ENCODE assay signal across 9 cellular contexts in genomic region chr11:117876341-117877119, GRCh38. TPM values are rescaled to one million over a fixed set of nuclear protein-coding genes. Genes with fewer than 3 reads are reported as not detected.
DNase-seq lines count a peak whose midpoint lies in the region; ATAC-seq and TF ChIP-seq lines count a peak whose summit lies in the region.
"Had no signal": no experiment of that assay in that cellular context is flagged by ENCODE, and none has a peak within 500 bp of the region (broad histone marks: within the 10 kb centered on the region; RNA-seq: fewer than 3 reads in every experiment).

Gene FXYD6 (minus strand): TSS chr11:117876658. CDS start chr11:117842776, 33,882 bp downstream.

- intact Hi-C loops in mammary epithelial cell (cut with micrococcal nuclease): no loop called here

- H3K36me3 ChIP-seq in GM23338 (ENCODE audit: insufficient read depth) (no peaks in the 10 kb centered on the region), mammary epithelial cell (ENCODE audit: insufficient read depth, low read length) (no peaks in the 10 kb centered on the region)

- ATAC-seq in GM23338: peak; percentile 64
- ATAC-seq in stimulated activated naive B cell treated with anti-CD40 and anti-IgM and Interleukin-4, amounts not matched to agents 10 μg/mL and 1 μg/mL and 100 μg/mL, for 72 hours (replicated peaks): peak; percentile 21 to 22
- no peak for ATAC-seq in GM18519 (IDR thresholded peaks at IDR 0.05; ENCODE audit: low FRiP score, unreplicated experiment)

- H3K27ac ChIP-seq in GM23338 (ENCODE audit: low read depth): no peak within 1 kb of the TSS
- no peak within 1 kb of the TSS for H3K27ac ChIP-seq in mammary epithelial cell (ENCODE audit: insufficient read depth, low read depth, low read length)
- H3K27ac ChIP-seq: KMS-11 had no signal

- dilution Hi-C loops in mammary epithelial cell (cut with HindIII; ENCODE audit: low sequenced_read_pairs): no loop called here

- H3K36me3 Mint-ChIP-seq in GM23338 (ENCODE audit: low read depth): no peaks in the 10 kb centered on the region
- no peaks in the 10 kb centered on the region for H3K36me3 Mint-ChIP-seq in stimulated activated naive B cell treated with anti-CD40 and anti-IgM and Interleukin-4, amounts not matched to agents 10 μg/mL and 1 μg/mL and 100 μg/mL, for 72 hours

- BruUV-seq in mammary epithelial cell (replicated peaks; lab: Mats Ljungman, UMichigan): no TSS peak

- H3K79me2 ChIP-seq in GM23338 (replicated peaks; ENCODE audit: insufficient read depth): peaks cover 7% of the 10 kb centered on the region; the same call in 1 of the 2 replicates
- no peaks in the 10 kb centered on the region for H3K79me2 ChIP-seq in mammary epithelial cell (ENCODE audit: insufficient read depth, low read length)

- H4K20me1 ChIP-seq in GM23338 (replicated peaks; ENCODE audit: insufficient read depth): peaks cover 7% of the 10 kb centered on the region; the same call in 1 of the 2 replicates
- H4K20me1 ChIP-seq in mammary epithelial cell (ENCODE audit: insufficient read depth, low read length): no peaks in the 10 kb centered on the region

- in situ Hi-C loops in mammary epithelial cell (cut with MboI; ENCODE audit: low sequenced_read_pairs in 2 of 2): no loop called here

- peak; percentile 83 for DNase-seq in GM23338 (ENCODE audit: low spot score)
- peak; percentile 79 for DNase-seq in NCI-H510A (lab: John Stamatoyannopoulos, UW)
- no peak for DNase-seq in mammary epithelial cell
- peak; percentile 97 for DNase-seq in left kidney (ENCODE audit: low read depth, low spot score)
- no peak for DNase-seq in stimulated activated naive B cell treated with anti-CD40 and anti-IgM and Interleukin-4, amounts not matched to agents 10 μg/mL and 1 μg/mL and 100 μg/mL, for 72 hours
- no peak for DNase-seq in effector CD4-positive, alpha-beta T cell
- no peak for DNase-seq in AG20443 (ENCODE audit: low spot score)

- peak within 1 kb of the TSS; percentile 99 for H3K4me2 ChIP-seq in GM23338
- peak within 1 kb of the TSS; percentile 82 for H3K4me2 ChIP-seq in mammary epithelial cell (ENCODE audit: insufficient read depth, low read depth, low read length)
- H3K4me2 ChIP-seq: KMS-11 had no signal

- H3K4me3 ChIP-seq in GM23338 (peak within 1 kb of the TSS; percentile 91), mammary epithelial cell (replicated peaks in 1 of 3; ENCODE audit: insufficient read depth in 1 of 3, low read depth in 2 of 3, low read length in 3 of 3) (peak within 1 kb of the TSS; percentile 25 to 33 (median 31))

- no peak within 1 kb of the TSS for H3K9ac ChIP-seq in mammary epithelial cell (ENCODE audit: insufficient read depth, low read length)
- H3K9ac ChIP-seq: KMS-11 had no signal

- H3K4me1 Mint-ChIP-seq in GM23338: peaks cover 37% of the 10 kb centered on the region
- peaks cover 12 to 34% of the 10 kb centered on the region in 2 donors for H3K4me1 Mint-ChIP-seq in stimulated activated naive B cell treated with anti-CD40 and anti-IgM and Interleukin-4, amounts not matched to agents 10 μg/mL and 1 μg/mL and 100 μg/mL, for 72 hours

- CTCF ChIA-PET in mammary epithelial cell (lab: Charles Lee; ENCODE audit: low non-redundant PET): no interaction called here

- H3K9me3 ChIP-seq in mammary epithelial cell (replicated peaks; ENCODE audit: insufficient read depth, low read length): no peaks in the 10 kb centered on the region

- H2AFZ ChIP-seq in GM23338 (peak within 1 kb of the TSS; percentile 98), mammary epithelial cell (ENCODE audit: low read depth, low read length) (peak within 1 kb of the TSS; percentile 43)

- TF ChIP-seq CTCF in GM23338 (conservative IDR thresholded peaks at IDR 0.05; ENCODE audit: low read depth in 2 of 2) (no peak), mammary epithelial cell (conservative IDR thresholded peaks at IDR 0.05 in 1 of 2, IDR thresholded peaks at IDR 0.05 in 1 of 2; ENCODE audit: extremely low read depth in 1 of 2, insufficient read depth in 1 of 2, low read depth in 1 of 2, low read length in 2 of 2) (no peak)

- peak within 1 kb of the TSS; percentile 97 for H3K4me3 Mint-ChIP-seq in GM23338
- H3K4me3 Mint-ChIP-seq in stimulated activated naive B cell treated with anti-CD40 and anti-IgM and Interleukin-4, amounts not matched to agents 10 μg/mL and 1 μg/mL and 100 μg/mL, for 72 hours: peak within 1 kb of the TSS; percentile 79 to 84

- peaks cover 41% of the 10 kb centered on the region for H3K27me3 ChIP-seq in GM23338 (ENCODE audit: insufficient read depth)
- H3K27me3 ChIP-seq in mammary epithelial cell (ENCODE audit: insufficient read depth, low read length): peaks cover 22% of the 10 kb centered on the region

- H3K4me1 ChIP-seq in GM23338 (ENCODE audit: insufficient read depth): peaks cover 23% of the 10 kb centered on the region
- peaks cover 10% of the 10 kb centered on the region for H3K4me1 ChIP-seq in mammary epithelial cell (ENCODE audit: insufficient read depth, low read length)

- WGBS in mammary epithelial cell (ENCODE audit: low coverage, missing lambda C conversion rate): 0% methylated on average over 14 of the region's 63 CpGs

- no peak within 1 kb of the TSS for H3K27ac Mint-ChIP-seq in GM23338
- peak within 1 kb of the TSS; percentile 68 for H3K27ac Mint-ChIP-seq in stimulated activated naive B cell treated with anti-CD40 and anti-IgM and Interleukin-4, amounts not matched to agents 10 μg/mL and 1 μg/mL and 100 μg/mL, for 72 hours

- H3F3A ChIP-seq in GM23338 (replicated peaks; ENCODE audit: low read depth): no peaks in the 10 kb centered on the region; the same call in 1 of the 2 replicates

- H3K9me2 ChIP-seq in GM23338 (ENCODE audit: insufficient read depth): no peaks in the 10 kb centered on the region

- no peaks in the 10 kb centered on the region for H3K9me3 Mint-ChIP-seq in GM23338
- H3K9me3 Mint-ChIP-seq in stimulated activated naive B cell treated with anti-CD40 and anti-IgM and Interleukin-4, amounts not matched to agents 10 μg/mL and 1 μg/mL and 100 μg/mL, for 72 hours: no peaks in the 10 kb centered on the region

- peaks cover 18% of the 10 kb centered on the region for H3K27me3 Mint-ChIP-seq in GM23338 (ENCODE audit: insufficient read depth, low read depth, poor library complexity)
- H3K27me3 Mint-ChIP-seq in stimulated activated naive B cell treated with anti-CD40 and anti-IgM and Interleukin-4, amounts not matched to agents 10 μg/mL and 1 μg/mL and 100 μg/mL, for 72 hours: peaks cover 72 to 92% of the 10 kb centered on the region in 2 donors

TF ChIP-seq in GM23338, 12 proteins besides CTCF, POLR2A, EP300 and RAD21:
- TF ChIP-seq POLR2AphosphoS5 (IDR thresholded peaks at IDR 0.05; ENCODE audit: low read depth): peak; percentile 46; the same call in 1 of the 2 replicates
- no peak for TF ChIP-seq EZH2 (IDR thresholded peaks at IDR 0.05; ENCODE audit: low read depth, unreplicated experiment)
TF ChIP-seq in GM23338: peak in this region for 1.

RNA-seq across cellular contexts. Expression of gene FXYD6, which starts in this region (rescaled TPM):
- total RNA-seq in GM23338 (2014; rRNA removed; shearing (Covaris generic)): 25.6 and 30.7 TPM in 2 replicates
- polyA plus RNA-seq in GM23338 (2016; fragmentation: Nextera tagmentation; extraction: Ambion mirVana) (21.8 and 26.2 TPM in 2 replicates), mammary epithelial cell (0.35 TPM)
- under 1 TPM in 1 of 2 donors, not detected in 1; 0.21 TPM for total RNA-seq in mammary epithelial cell
- not detected for polyA minus RNA-seq in mammary epithelial cell

Comparison
In these comparisons a context has a peak if more than half of its experiments do, and no peak if none do; other contexts are left out.
1. RNA of gene FXYD6 (total RNA-seq): 25.6 to 30.7 TPM in GM23338; 0.21 TPM in mammary epithelial cell; every median in the first group is over 10 times any median in the second.
2. RNA of gene FXYD6 (polyA plus RNA-seq): 21.8 to 26.2 TPM in GM23338; 0.35 TPM in mammary epithelial cell (single experiment); every median in the first group is over 10 times any median in the second.
3. DNase-seq: peak in GM23338 (single experiment), NCI-H510A (single experiment) and left kidney (single experiment); none in mammary epithelial cell (single experiment), stimulated activated naive B cell treated with anti-CD40 and anti-IgM and Interleukin-4, amounts not matched to agents 10 μg/mL and 1 μg/mL and 100 μg/mL, for 72 hours (single experiment), effector CD4-positive, alpha-beta T cell (single experiment) and AG20443 (single experiment).